ENCODE assay signal across 1 cellular context in genomic region chr14:100654814-100655795, GRCh38.
A peak's percentile ranks its signal among the peaks of the same experiment; 100 is the strongest.
TF ChIP-seq lines count a peak whose summit lies in the region.

No MANE protein-coding gene starts in this region.

TF ChIP-seq in HepG2, 621 proteins besides CTCF, POLR2A, EP300 and RAD21 (continued from another document and continues in another):
- TF ChIP-seq PATZ1 (CRISPR knock-in tag; IDR thresholded peaks at IDR 0.05) (peak; percentile 35; the same call in 1 of the 2 replicates), KDM3A (CRISPR knock-in tag; IDR thresholded peaks at IDR 0.05; ENCODE audit: low read depth) (peak; percentile 57; the same call in 1 of the 2 replicates), ZMYM4 (CRISPR knock-in tag; IDR thresholded peaks at IDR 0.05) (0 out of 2 replicates have a peak, but pooled peaks have one; percentile 18), ZBTB7A (CRISPR knock-in tag; IDR thresholded peaks at IDR 0.05) (peak; percentile 69; the same call in 1 of the 2 replicates), ZNF441 (CRISPR knock-in tag; IDR thresholded peaks at IDR 0.05; ENCODE audit: borderline replicate concordance) (no peak), ZFP62 (CRISPR knock-in tag; IDR thresholded peaks at IDR 0.05) (no peak), SRSF4 (IDR thresholded peaks at IDR 0.05; ENCODE audit: low read depth, low read length, poor library complexity, severe bottlenecking) (no peak), ZEB1 (IDR thresholded peaks at IDR 0.05; ENCODE audit: insufficient replicate concordance, low read depth) (no peak), ZNF883 (CRISPR knock-in tag; IDR thresholded peaks at IDR 0.05; ENCODE audit: not compliant biosample characterization) (peak; percentile 30), ZNF574 (CRISPR knock-in tag; IDR thresholded peaks at IDR 0.05) (peak; percentile 5; the same call in 1 of the 2 replicates), KLF9 (CRISPR knock-in tag; IDR thresholded peaks at IDR 0.05; ENCODE audit: low read depth) (no peak), LCORL (IDR thresholded peaks at IDR 0.05) (no peak), LCORL (CRISPR knock-in tag; IDR thresholded peaks at IDR 0.05) (peak; percentile 34; the same call in 1 of the 2 replicates), SMAD9 (CRISPR knock-in tag; IDR thresholded peaks at IDR 0.05) (no peak), CBFB (CRISPR knock-in tag; IDR thresholded peaks at IDR 0.05) (0 out of 2 replicates have a peak, but pooled peaks have one; percentile 29), TCF12 (IDR thresholded peaks at IDR 0.05) (no peak), TCF12 (CRISPR knock-in tag; IDR thresholded peaks at IDR 0.05) (no peak), MYPOP (CRISPR knock-in tag; IDR thresholded peaks at IDR 0.05) (peak; percentile 96), XRCC5 (optimal IDR thresholded peaks at IDR 0.05; ENCODE audit: low read length) (peak; percentile 48), RXRA (CRISPR knock-in tag; IDR thresholded peaks at IDR 0.05) (peak; percentile 41; the same call in 1 of the 2 replicates), PRDM15 (CRISPR knock-in tag; IDR thresholded peaks at IDR 0.05) (no peak), HMGXB4 (CRISPR knock-in tag; IDR thresholded peaks at IDR 0.05; ENCODE audit: borderline replicate concordance in 1 of 2, low read depth in 1 of 2) (peak; percentile 58 to 89; a peak in 3 of 4 replicates), ZNF501 (CRISPR knock-in tag; IDR thresholded peaks at IDR 0.05) (0 out of 2 replicates have a peak, but pooled peaks have one; percentile 13), ZNF225 (CRISPR knock-in tag; IDR thresholded peaks at IDR 0.05) (no peak), IRF9 (CRISPR knock-in tag; IDR thresholded peaks at IDR 0.05; ENCODE audit: borderline replicate concordance) (peak; percentile 69; the same call in 1 of the 2 replicates), AGO2 (optimal IDR thresholded peaks at IDR 0.05; ENCODE audit: low read depth, low read length) (no peak), ZFP91 (CRISPR knock-in tag; IDR thresholded peaks at IDR 0.05; ENCODE audit: borderline replicate concordance) (peak; percentile 66; the same call in 1 of the 2 replicates), ZNF563 (CRISPR knock-in tag; IDR thresholded peaks at IDR 0.05) (0 out of 2 replicates have a peak, but pooled peaks have one; percentile 11), RFX5 (IDR thresholded peaks at IDR 0.05; ENCODE audit: low read depth, low read length) (no peak), ZNF543 (CRISPR knock-in tag; IDR thresholded peaks at IDR 0.05) (no peak), SP5 (CRISPR knock-in tag; IDR thresholded peaks at IDR 0.05; ENCODE audit: borderline replicate concordance, low read depth) (no peak), SOX13 (IDR thresholded peaks at IDR 0.05) (no peak), SOX13 (CRISPR knock-in tag; conservative IDR thresholded peaks at IDR 0.05 in 1 of 2, IDR thresholded peaks at IDR 0.05 in 1 of 2) (0 out of 4 replicates have a peak, but pooled peaks of 1 of the 2 experiments have one; percentile 6), ZFY (CRISPR knock-in tag; IDR thresholded peaks at IDR 0.05) (peak; percentile 52)
- TF ChIP-seq, protein P1, sequence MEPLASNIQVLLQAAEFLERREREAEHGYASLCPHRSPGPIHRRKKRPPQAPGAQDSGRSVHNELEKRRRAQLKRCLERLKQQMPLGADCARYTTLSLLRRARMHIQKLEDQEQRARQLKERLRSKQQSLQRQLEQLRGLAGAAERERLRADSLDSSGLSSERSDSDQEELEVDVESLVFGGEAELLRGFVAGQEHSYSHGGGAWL (CRISPR knock-in tag; IDR thresholded peaks at IDR 0.05): peak; percentile 32; the same call in 1 of the 2 replicates
- TF ChIP-seq, protein P2, sequence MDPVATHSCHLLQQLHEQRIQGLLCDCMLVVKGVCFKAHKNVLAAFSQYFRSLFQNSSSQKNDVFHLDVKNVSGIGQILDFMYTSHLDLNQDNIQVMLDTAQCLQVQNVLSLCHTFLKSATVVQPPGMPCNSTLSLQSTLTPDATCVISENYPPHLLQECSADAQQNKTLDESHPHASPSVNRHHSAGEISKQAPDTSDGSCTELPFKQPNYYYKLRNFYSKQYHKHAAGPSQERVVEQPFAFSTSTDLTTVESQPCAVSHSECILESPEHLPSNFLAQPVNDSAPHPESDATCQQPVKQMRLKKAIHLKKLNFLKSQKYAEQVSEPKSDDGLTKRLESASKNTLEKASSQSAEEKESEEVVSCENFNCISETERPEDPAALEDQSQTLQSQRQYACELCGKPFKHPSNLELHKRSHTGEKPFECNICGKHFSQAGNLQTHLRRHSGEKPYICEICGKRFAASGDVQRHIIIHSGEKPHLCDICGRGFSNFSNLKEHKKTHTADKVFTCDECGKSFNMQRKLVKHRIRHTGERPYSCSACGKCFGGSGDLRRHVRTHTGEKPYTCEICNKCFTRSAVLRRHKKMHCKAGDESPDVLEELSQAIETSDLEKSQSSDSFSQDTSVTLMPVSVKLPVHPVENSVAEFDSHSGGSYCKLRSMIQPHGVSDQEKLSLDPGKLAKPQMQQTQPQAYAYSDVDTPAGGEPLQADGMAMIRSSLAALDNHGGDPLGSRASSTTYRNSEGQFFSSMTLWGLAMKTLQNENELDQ (CRISPR knock-in tag; IDR thresholded peaks at IDR 0.05; ENCODE audit: borderline replicate concordance): no peak
- TF ChIP-seq, protein P3, sequence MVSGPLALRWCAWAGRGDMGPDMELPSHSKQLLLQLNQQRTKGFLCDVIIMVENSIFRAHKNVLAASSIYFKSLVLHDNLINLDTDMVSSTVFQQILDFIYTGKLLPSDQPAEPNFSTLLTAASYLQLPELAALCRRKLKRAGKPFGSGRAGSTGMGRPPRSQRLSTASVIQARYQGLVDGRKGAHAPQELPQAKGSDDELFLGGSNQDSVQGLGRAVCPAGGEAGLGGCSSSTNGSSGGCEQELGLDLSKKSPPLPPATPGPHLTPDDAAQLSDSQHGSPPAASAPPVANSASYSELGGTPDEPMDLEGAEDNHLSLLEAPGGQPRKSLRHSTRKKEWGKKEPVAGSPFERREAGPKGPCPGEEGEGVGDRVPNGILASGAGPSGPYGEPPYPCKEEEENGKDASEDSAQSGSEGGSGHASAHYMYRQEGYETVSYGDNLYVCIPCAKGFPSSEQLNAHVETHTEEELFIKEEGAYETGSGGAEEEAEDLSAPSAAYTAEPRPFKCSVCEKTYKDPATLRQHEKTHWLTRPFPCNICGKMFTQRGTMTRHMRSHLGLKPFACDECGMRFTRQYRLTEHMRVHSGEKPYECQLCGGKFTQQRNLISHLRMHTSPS (CRISPR knock-in tag; IDR thresholded peaks at IDR 0.05; ENCODE audit: low read depth): peak; percentile 47; the same call in 1 of the 2 replicates
- TF ChIP-seq, protein P4, sequence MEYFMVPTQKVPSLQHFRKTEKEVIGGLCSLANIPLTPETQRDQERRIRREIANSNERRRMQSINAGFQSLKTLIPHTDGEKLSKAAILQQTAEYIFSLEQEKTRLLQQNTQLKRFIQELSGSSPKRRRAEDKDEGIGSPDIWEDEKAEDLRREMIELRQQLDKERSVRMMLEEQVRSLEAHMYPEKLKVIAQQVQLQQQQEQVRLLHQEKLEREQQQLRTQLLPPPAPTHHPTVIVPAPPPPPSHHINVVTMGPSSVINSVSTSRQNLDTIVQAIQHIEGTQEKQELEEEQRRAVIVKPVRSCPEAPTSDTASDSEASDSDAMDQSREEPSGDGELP (IDR thresholded peaks at IDR 0.05; ENCODE audit: borderline replicate concordance, low read depth): peak; percentile 41; the same call in 1 of the 2 replicates
